24 cellular contexts compared by ENCODE assay signal in the genomic region with DNA sequence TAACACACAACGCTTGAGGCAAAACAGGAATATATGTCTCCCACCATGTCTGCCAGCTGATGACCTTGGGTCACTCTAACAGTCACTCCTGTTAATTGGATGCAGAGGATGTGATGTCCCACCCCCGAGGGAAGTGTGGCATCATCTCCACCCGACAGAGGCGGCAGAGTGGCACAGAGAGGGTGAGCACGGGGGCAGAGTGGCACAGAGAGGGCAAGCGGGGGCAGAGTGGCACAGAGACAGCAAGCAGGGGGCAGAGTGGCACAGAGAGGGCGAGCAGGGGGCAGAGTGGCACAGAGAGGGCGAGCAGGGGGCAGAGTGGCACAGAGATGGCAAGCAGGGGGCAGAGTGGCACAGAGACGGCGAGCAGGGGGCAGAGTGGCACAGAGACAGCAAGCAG. TPM values are rescaled to one million over a fixed set of nuclear protein-coding genes. Genes with fewer than 3 reads are reported as not detected.
"Had no signal": no experiment of that assay in that cellular context is flagged by ENCODE, and none has a peak within 500 bp of the region (broad histone marks: within the 10 kb centered on the region; RNA-seq: fewer than 3 reads in every experiment).

No MANE protein-coding gene starts in this region.

- H3K4me1 Mint-ChIP-seq: activated naive CD8-positive, alpha-beta T cell treated with anti-CD3 and anti-CD28 coated beads, Interleukin-2, amount 50 U/mL, for 24 hours had no signal

- H3K27me3 Mint-ChIP-seq: activated naive CD8-positive, alpha-beta T cell treated with anti-CD3 and anti-CD28 coated beads, Interleukin-2, amount 50 U/mL, for 24 hours had no signal

- DNase-seq: activated CD4-positive, alpha-beta T cell treated with anti-CD3 and anti-CD28 coated beads for 48 hours; activated CD4-positive, alpha-beta T cell treated with anti-CD3 and anti-CD28 coated beads, Interleukin-2, amount 50 U/mL, for 4 hours; activated CD4-positive, CD25-positive, alpha-beta regulatory T cell treated with anti-CD3 and anti-CD28 coated beads, Interleukin-2, amount 50 U/mL, for 72 hours; activated CD8-positive, alpha-beta memory T cell treated with anti-CD3 and anti-CD28 coated beads, Interleukin-2, amount 50 U/mL, for 48 hours; activated CD8-positive, alpha-beta T cell treated with anti-CD3 and anti-CD28 coated beads, Interleukin-2, amount 10 ng/mL, durations not matched to agents 7 days and 5 days; activated naive CD8-positive, alpha-beta T cell treated with anti-CD3 and anti-CD28 coated beads, Interleukin-2, amount 50 U/mL, for 24 hours; activated T-cell treated with anti-CD3 and anti-CD28 coated beads, Interleukin-2, amount 50 U/mL, for 1 hour; amniotic stem cell; body of pancreas; KG1; NCI-H1048; NCI-H146; NCI-H187 treated with DMSO at 0.1 percent for 48 hours; NCI-H2081 treated with DMSO at 0.1 percent for 48 hours; NCI-H446; NCI-H524; PC-3; SHP77 had no signal

- H3K4me3 ChIP-seq: ascending aorta, body of pancreas, SJSA1 had no signal

- H3K27me3 ChIP-seq: ascending aorta, body of pancreas had no signal

- H3K27ac ChIP-seq: ascending aorta, body of pancreas, SJSA1 had no signal

- H3K36me3 ChIP-seq: ascending aorta, SJSA1 had no signal

- ATAC-seq: activated CD8-positive, alpha-beta T cell treated with anti-CD3 and anti-CD28 coated beads, Interleukin-2, amount 10 ng/mL, durations not matched to agents 7 days and 5 days; activated naive CD4-positive, alpha-beta T cell treated with anti-CD3 and anti-CD28 coated beads, Interleukin-2, amount 50 U/mL, for 72 hours; activated naive CD8-positive, alpha-beta T cell treated with anti-CD3 and anti-CD28 coated beads, Interleukin-2, amount 50 U/mL, for 24 hours; body of pancreas; PC-3 had no signal

- H3K4me1 ChIP-seq: ascending aorta, body of pancreas, SJSA1 had no signal

- H3K4me3 Mint-ChIP-seq: activated CD8-positive, alpha-beta T cell treated with anti-CD3 and anti-CD28 coated beads, Interleukin-2, amount 10 ng/mL, durations not matched to agents 7 days and 5 days; activated naive CD8-positive, alpha-beta T cell treated with anti-CD3 and anti-CD28 coated beads, Interleukin-2, amount 50 U/mL, for 24 hours; T-helper 1 cell treated with Interleukin-12 subunit alpha and Interleukin-12 subunit beta and Interleukin-4 antibody, amounts not matched to agents 30 μg/mL and 1 μg/mL, for 36 hours had no signal

- H3K9me3 ChIP-seq: ascending aorta, body of pancreas, SJSA1 had no signal

- H3K27ac Mint-ChIP-seq: activated CD8-positive, alpha-beta T cell treated with anti-CD3 and anti-CD28 coated beads, Interleukin-2, amount 10 ng/mL, durations not matched to agents 7 days and 5 days; activated naive CD4-positive, alpha-beta T cell treated with anti-CD3 and anti-CD28 coated beads, Interleukin-2, amount 50 U/mL, for 72 hours; activated naive CD8-positive, alpha-beta T cell treated with anti-CD3 and anti-CD28 coated beads, Interleukin-2, amount 50 U/mL, for 24 hours; T-helper 1 cell treated with Interleukin-12 subunit alpha and Interleukin-12 subunit beta and Interleukin-4 antibody, amounts not matched to agents 30 μg/mL and 1 μg/mL, for 36 hours had no signal

- H3K36me3 Mint-ChIP-seq: activated naive CD4-positive, alpha-beta T cell treated with anti-CD3 and anti-CD28 coated beads, Interleukin-2, amount 50 U/mL, for 72 hours had no signal

- H3K9me3 Mint-ChIP-seq: activated naive CD4-positive, alpha-beta T cell treated with anti-CD3 and anti-CD28 coated beads, Interleukin-2, amount 50 U/mL, for 72 hours; activated naive CD8-positive, alpha-beta T cell treated with anti-CD3 and anti-CD28 coated beads, Interleukin-2, amount 50 U/mL, for 24 hours; T-helper 1 cell treated with Interleukin-12 subunit alpha and Interleukin-12 subunit beta and Interleukin-4 antibody, amounts not matched to agents 30 μg/mL and 1 μg/mL, for 36 hours had no signal

RNA-seq across cellular contexts. Expression of a gene that starts 44.3 kb away (rescaled TPM):
- total RNA-seq: ascending aorta, bronchial epithelial cell, LHCN-M2, SJSA1 had no signal
